Comparison of ENCODE assay signal across 9 cellular contexts in the genomic region with DNA sequence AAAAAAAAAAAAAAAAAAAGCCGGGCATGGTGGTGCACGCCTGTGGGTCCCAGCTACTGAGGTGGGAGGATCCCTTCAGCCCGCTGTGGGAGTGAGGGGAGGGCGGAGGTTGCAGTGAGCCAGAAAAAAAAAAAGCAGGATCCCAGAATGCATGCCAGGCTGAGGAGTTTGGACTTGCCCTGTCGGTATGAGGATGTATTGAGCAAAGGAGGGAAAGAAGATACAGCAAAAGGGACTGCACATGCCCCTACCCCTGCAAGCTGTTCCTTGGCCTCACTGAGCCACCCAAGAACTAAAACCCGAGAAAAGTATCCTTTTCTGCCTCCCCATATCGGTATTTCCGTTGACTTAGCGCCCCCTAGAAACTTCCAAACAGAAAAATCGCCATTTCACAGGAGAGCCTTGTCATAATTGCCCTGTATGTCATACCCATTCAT. TPM values are rescaled to one million over a fixed set of nuclear protein-coding genes. Genes with fewer than 3 reads are reported as not detected.
A peak's percentile ranks its signal among the peaks of the same experiment; 100 is the strongest.
DNase-seq lines count a peak whose midpoint lies in the region; ATAC-seq, FAIRE-seq and TF ChIP-seq lines count a peak whose summit lies in the region.
"Had no signal": no experiment of that assay in that cellular context is flagged by ENCODE, and none has a peak within 500 bp of the region (broad histone marks: within the 10 kb centered on the region; RNA-seq: fewer than 3 reads in every experiment).

No MANE protein-coding gene starts in this region.

- TF ChIP-seq RAD21 in HepG2 (CRISPR knock-in tag; IDR thresholded peaks at IDR 0.05) = no peak

- H3K79me2 ChIP-seq in HepG2 (ENCODE audit: insufficient read depth, low read length) (peaks cover 19% of the 10 kb centered on the region), PC-9 (ENCODE audit: low read depth) (peaks cover 32% of the 10 kb centered on the region)

- DNase-seq in HepG2 (ENCODE audit: low spot score) (no peak), right lobe of liver (no peak), PC-9 (no peak), epithelial cell of prostate (ENCODE audit: low read depth, low spot score) (peak; percentile 24), coronary artery (ENCODE audit: low spot score) (no peak)
- DNase-seq: T1000 had no signal

- H3K4me3 ChIP-seq in HepG2 (replicated peaks in 1 of 3; ENCODE audit: insufficient read depth in 1 of 3, low read depth in 2 of 3, low read length in 3 of 3) = no peak overlapping the region
- no peak overlapping the region for H3K4me3 ChIP-seq in right lobe of liver
- H3K4me3 ChIP-seq in PC-9 = no peak overlapping the region
- no peak overlapping the region for H3K4me3 ChIP-seq in coronary artery

- H4K20me1 ChIP-seq in HepG2 (ENCODE audit: insufficient read depth, low read length) (no peaks in the 10 kb centered on the region), PC-9 (ENCODE audit: insufficient read depth) (no peaks in the 10 kb centered on the region)

- no peaks in the 10 kb centered on the region for H3K9me2 ChIP-seq in PC-9 (ENCODE audit: insufficient read depth)

- BruUV-seq in HepG2 (replicated peaks; lab: Mats Ljungman, UMichigan) (no TSS peak), PC-9 (replicated peaks; lab: Mats Ljungman, UMichigan) (no TSS peak)

- H2AFZ ChIP-seq in HepG2 (ENCODE audit: low read length) (no peak overlapping the region), PC-9 (no peak overlapping the region)

- FAIRE-seq in HepG2 (lab: Jason Lieb, UNC) = peak; percentile 54

- TF ChIP-seq EP300 in HepG2 (IDR thresholded peaks at IDR 0.05; ENCODE audit: low read depth in 2 of 2, low read length in 2 of 2) (no peak), HepG2 (CRISPR knock-in tag; IDR thresholded peaks at IDR 0.05; ENCODE audit: borderline replicate concordance) (no peak)

- in situ Hi-C loops in HepG2 (cut with HindIII; ENCODE audit: extremely low pct_ligation_motif_present, low pct_unique_long_range_greater_than_20kb) = no loop called here

- no peaks in the 10 kb centered on the region for H3K9me3 ChIP-seq in HepG2 (ENCODE audit: low read length)
- no peaks in the 10 kb centered on the region for H3K9me3 ChIP-seq in right lobe of liver
- no peaks in the 10 kb centered on the region for H3K9me3 ChIP-seq in PC-9 (ENCODE audit: insufficient read depth, low read depth)

- H3K4me1 ChIP-seq in HepG2 (ENCODE audit: insufficient read depth, low read length) = peaks cover 27% of the 10 kb centered on the region
- peaks cover 0 to 17% (median 3%) of the 10 kb centered on the region in 4 donors for H3K4me1 ChIP-seq in right lobe of liver
- H3K4me1 ChIP-seq in PC-9 (replicated peaks; ENCODE audit: insufficient read depth) = peaks cover 21% of the 10 kb centered on the region

- peaks cover 21% of the 10 kb centered on the region; the same call in 1 of the 2 replicates for H3F3A ChIP-seq in PC-9 (ENCODE audit: insufficient read depth, low read depth)

- no peak overlapping the region for H3K9ac ChIP-seq in HepG2 (ENCODE audit: insufficient read depth, low read depth, low read length)

- CTCF ChIA-PET in HepG2 (lab: Yijun Ruan, JAX; ENCODE audit: low intra/inter-chr PET ratio, low total read pairs) (no interaction called here), PC-9 (lab: Charles Lee) (interaction anchor here (0.6 kb wide), 2 partner anchors 214 to 563 kb away, joined by 3 to 5 read pairs; no protein-coding TSS in a partner anchor)

- ATAC-seq in HepG2 = no peak
- ATAC-seq in right lobe of liver = no peak
- ATAC-seq in GM18520 (IDR thresholded peaks at IDR 0.05; ENCODE audit: unreplicated experiment) = no peak
- no peak for ATAC-seq in HG02885 (IDR thresholded peaks at IDR 0.05; ENCODE audit: poor library complexity, unreplicated experiment)
- no peak for ATAC-seq in HG03280 (IDR thresholded peaks at IDR 0.05; ENCODE audit: unreplicated experiment)

- 32% methylated on average over 10 of the region's 10 CpGs for WGBS in HepG2 (ENCODE audit: low lambda C conversion rate)
- WGBS in right lobe of liver (ENCODE audit: insufficient coverage, low coverage, low lambda C conversion rate, missing lambda C conversion rate) = 11% methylated on average over 8 of the region's 10 CpGs

- TF ChIP-seq CTCF in HepG2 (CRISPR knock-in tag; IDR thresholded peaks at IDR 0.05) (peak; percentile 55), right lobe of liver (IDR thresholded peaks at IDR 0.05) (peak in 2 of 4 donors; percentile 16 to 32), PC-9 (conservative IDR thresholded peaks at IDR 0.05) (peak; percentile 41; the same call in 1 of the 2 replicates), coronary artery (IDR thresholded peaks at IDR 0.05) (no peak)

- intact Hi-C loops in HepG2 (cut with micrococcal nuclease; ENCODE audit: unreplicated experiment) = no loop called here
- intact Hi-C loops in right lobe of liver (cut with DNase I) = loop anchor here in 1 of 2 donors (10.0 kb wide), 1 partner anchor 138 kb away; no protein-coding TSS in a partner anchor
- intact Hi-C loops in PC-9 (cut with micrococcal nuclease; ENCODE audit: unreplicated experiment) = no loop called here

- no peak for TF ChIP-seq POLR2A in HepG2 (IDR thresholded peaks at IDR 0.05; ENCODE audit: insufficient read depth in 1 of 2, low read depth in 2 of 2, low read length in 2 of 2)
- TF ChIP-seq POLR2A in right lobe of liver (IDR thresholded peaks at IDR 0.05) = no peak

- H3K36me3 ChIP-seq in HepG2 (replicated peaks in 1 of 2; ENCODE audit: control insufficient read depth in 1 of 2, insufficient read depth in 2 of 2, low read length in 2 of 2) (peaks cover 2 to 10% of the 10 kb centered on the region in 2 experiments; a peak in 3 of 5 replicates), right lobe of liver (peaks cover 0 to 9% (median 0%) of the 10 kb centered on the region in 4 donors), PC-9 (ENCODE audit: low read depth) (peaks cover 6% of the 10 kb centered on the region)

- H3K27me3 ChIP-seq in HepG2 (ENCODE audit: control insufficient read depth in 1 of 2, insufficient read depth in 2 of 2, low read length in 2 of 2) = no peaks in the 10 kb centered on the region
- no peaks in the 10 kb centered on the region for H3K27me3 ChIP-seq in right lobe of liver
- H3K27me3 ChIP-seq in PC-9 (ENCODE audit: insufficient read depth, low read depth) = no peaks in the 10 kb centered on the region

- H3K4me2 ChIP-seq in HepG2 (ENCODE audit: low read depth, low read length) = peak overlapping the region; percentile 54; the same call in 1 of the 2 replicates
- H3K4me2 ChIP-seq in PC-9 = 0 out of 2 replicates have a peak overlapping the region, but pooled peaks have one; percentile 4

- POLR2A ChIA-PET in HepG2 (lab: Yijun Ruan, JAX) (interaction anchor here (0.7 to 1.4 kb wide), 4 partner anchors 19 to 145 kb away, joined by 3 to 6 read pairs (median 6); a partner anchor contains a TSS), PC-9 (lab: Charles Lee; ENCODE audit: unreplicated experiment) (interaction anchor here (0.6 kb wide), 1 partner anchor 542 kb away, joined by 8 read pairs; a partner anchor contains a TSS)

- H3K27ac ChIP-seq in HepG2 (ENCODE audit: extremely low read length, insufficient read depth, low read length) (no peak overlapping the region), right lobe of liver (no peak overlapping the region), PC-9 (no peak overlapping the region), epithelial cell of prostate (peak overlapping the region; percentile 76), coronary artery (no peak overlapping the region)

RNA-seq across cellular contexts. Expression of a gene that starts 1.3 kb away (rescaled TPM):
- total RNA-seq in HepG2 (2016; rRNA removed; fragmentation: Illumina TruSeq; extraction: Trizol) (37.9 and 43.4 TPM in 2 replicates), right lobe of liver (10 to 100 TPM in 4 of 6 experiments, 1 to 10 TPM in 2; 7.0 to 25.3 (median 12.4) TPM), PC-9 (2021) (17.5 and 17.6 TPM in 2 replicates)
- total RNA-seq in HepG2 (2016; cell fraction: cytosol; rRNA removed; fragmentation: Illumina TruSeq; extraction: Trizol; ENCODE audit: low read depth) = 7.3 and 7.7 TPM in 2 replicates
- 37.1 and 46.1 TPM in 2 replicates for total RNA-seq in HepG2 (2016; cell fraction: insoluble cytoplasmic fraction; rRNA removed; fragmentation: Illumina TruSeq; extraction: Trizol)
- 22.7 and 24.7 TPM in 2 replicates for total RNA-seq in HepG2 (2016; cell fraction: membrane; rRNA removed; fragmentation: Illumina TruSeq; extraction: Trizol)
- total RNA-seq in HepG2 (2016; cell fraction: nucleus; rRNA removed; fragmentation: Illumina TruSeq; extraction: Trizol) = 36.6 and 38.1 TPM in 2 replicates
- 19.2 and 20.0 TPM in 2 replicates for polyA plus RNA-seq in HepG2 (2011; rRNA removed)
- polyA plus RNA-seq in HepG2 (2011; cell fraction: cytosol; rRNA removed) = 13.1 and 21.0 TPM in 2 replicates
- polyA plus RNA-seq in HepG2 (2011; cell fraction: nucleus; rRNA removed) = 13.5 and 17.3 TPM in 2 replicates
- 26.6 and 33.5 TPM in 2 replicates for polyA plus RNA-seq in HepG2 (2012)
- 11.1 and 11.2 TPM in 2 replicates for polyA plus RNA-seq in HepG2 (2016; cell fraction: cytosol; fragmentation: Illumina TruSeq; extraction: Trizol; ENCODE audit: low read depth)
- 79.1 and 79.7 TPM in 2 replicates for polyA plus RNA-seq in HepG2 (2016; cell fraction: insoluble cytoplasmic fraction; fragmentation: Illumina TruSeq; extraction: Trizol; ENCODE audit: low read depth)
- polyA plus RNA-seq in HepG2 (2016; cell fraction: membrane; fragmentation: Illumina TruSeq; extraction: Trizol; ENCODE audit: low read depth) = 22.9 and 25.6 TPM in 2 replicates
- 59.3 and 65.1 TPM in 2 replicates for polyA plus RNA-seq in HepG2 (2016; cell fraction: nucleus; fragmentation: Illumina TruSeq; extraction: Trizol; ENCODE audit: insufficient read depth, low read depth)
- 24.3 and 141 TPM in 2 replicates for polyA minus RNA-seq in HepG2 (2011; rRNA and poly(A)+ RNA removed; ENCODE audit: low replicate concordance)
- 9.7 and 9.9 TPM in 2 replicates for polyA minus RNA-seq in HepG2 (2011; cell fraction: cytosol; rRNA and poly(A)+ RNA removed)
- 46.1 and 51.0 TPM in 2 replicates for polyA minus RNA-seq in HepG2 (2011; cell fraction: nucleus; rRNA and poly(A)+ RNA removed)

RNA-seq across cellular contexts. Expression of a gene that starts 11.0 kb away (rescaled TPM):
- 37.9 and 59.4 TPM in 2 replicates for total RNA-seq in HepG2 (2016; rRNA removed; fragmentation: Illumina TruSeq; extraction: Trizol)
- total RNA-seq in HepG2 (2016; cell fraction: cytosol; rRNA removed; fragmentation: Illumina TruSeq; extraction: Trizol; ENCODE audit: low read depth) = 69.0 and 80.5 TPM in 2 replicates
- 32.9 and 62.3 TPM in 2 replicates for total RNA-seq in HepG2 (2016; cell fraction: insoluble cytoplasmic fraction; rRNA removed; fragmentation: Illumina TruSeq; extraction: Trizol)
- 57.8 and 70.5 TPM in 2 replicates for total RNA-seq in HepG2 (2016; cell fraction: membrane; rRNA removed; fragmentation: Illumina TruSeq; extraction: Trizol)
- 36.6 and 46.8 TPM in 2 replicates for total RNA-seq in HepG2 (2016; cell fraction: nucleus; rRNA removed; fragmentation: Illumina TruSeq; extraction: Trizol)
- 35.0 and 39.4 TPM in 2 replicates for polyA plus RNA-seq in HepG2 (2011; rRNA removed)
- 44.6 and 54.4 TPM in 2 replicates for polyA plus RNA-seq in HepG2 (2011; cell fraction: cytosol; rRNA removed)
- polyA plus RNA-seq in HepG2 (2011; cell fraction: nucleus; rRNA removed) = 28.8 and 37.7 TPM in 2 replicates
- 37.1 and 42.0 TPM in 2 replicates for polyA plus RNA-seq in HepG2 (2012)
- 109 and 132 TPM in 2 replicates for polyA plus RNA-seq in HepG2 (2016; cell fraction: cytosol; fragmentation: Illumina TruSeq; extraction: Trizol; ENCODE audit: low read depth)
- 38.4 and 48.9 TPM in 2 replicates for polyA plus RNA-seq in HepG2 (2016; cell fraction: insoluble cytoplasmic fraction; fragmentation: Illumina TruSeq; extraction: Trizol; ENCODE audit: low read depth)
- polyA plus RNA-seq in HepG2 (2016; cell fraction: membrane; fragmentation: Illumina TruSeq; extraction: Trizol; ENCODE audit: low read depth) = 78.1 and 86.6 TPM in 2 replicates
- 64.6 and 71.1 TPM in 2 replicates for polyA plus RNA-seq in HepG2 (2016; cell fraction: nucleus; fragmentation: Illumina TruSeq; extraction: Trizol; ENCODE audit: insufficient read depth, low read depth)
- polyA minus RNA-seq in HepG2 (2011; rRNA and poly(A)+ RNA removed; ENCODE audit: low replicate concordance) = 43.3 and 215 TPM in 2 replicates
- 15.2 and 16.5 TPM in 2 replicates for polyA minus RNA-seq in HepG2 (2011; cell fraction: cytosol; rRNA and poly(A)+ RNA removed)
- 15.8 and 22.0 TPM in 2 replicates for polyA minus RNA-seq in HepG2 (2011; cell fraction: nucleus; rRNA and poly(A)+ RNA removed)
- total RNA-seq in right lobe of liver = 10 to 100 TPM; 37.7 to 72.3 (median 49.4) TPM
- 83.9 and 90.3 TPM in 2 replicates for total RNA-seq in PC-9 (2021)

RNA-seq across cellular contexts. Expression of a gene that starts 16.6 kb away (rescaled TPM):
- total RNA-seq in HepG2 (2016; rRNA removed; fragmentation: Illumina TruSeq; extraction: Trizol) (not detected in 2 replicates), right lobe of liver (not detected), PC-9 (2021) (0.58 TPM in 1 of 2 replicates, not detected in the other)
- not detected in 2 replicates for total RNA-seq in HepG2 (2016; cell fraction: cytosol; rRNA removed; fragmentation: Illumina TruSeq; extraction: Trizol; ENCODE audit: low read depth)
- total RNA-seq in HepG2 (2016; cell fraction: insoluble cytoplasmic fraction; rRNA removed; fragmentation: Illumina TruSeq; extraction: Trizol) = not detected in 2 replicates
- total RNA-seq in HepG2 (2016; cell fraction: membrane; rRNA removed; fragmentation: Illumina TruSeq; extraction: Trizol) = not detected in 2 replicates
- not detected in 2 replicates for total RNA-seq in HepG2 (2016; cell fraction: nucleus; rRNA removed; fragmentation: Illumina TruSeq; extraction: Trizol)
- polyA plus RNA-seq in HepG2 (2011; rRNA removed) = 0.09 TPM in 1 of 2 replicates, not detected in the other
- polyA plus RNA-seq in HepG2 (2011; cell fraction: cytosol; rRNA removed) = not detected in 2 replicates
- 0.40 and 0.62 TPM in 2 replicates for polyA plus RNA-seq in HepG2 (2011; cell fraction: nucleus; rRNA removed)
- polyA plus RNA-seq in HepG2 (2012) = 0.19 TPM in 1 of 2 replicates, not detected in the other
- polyA plus RNA-seq in HepG2 (2016; cell fraction: cytosol; fragmentation: Illumina TruSeq; extraction: Trizol; ENCODE audit: low read depth) = not detected in 2 replicates
- polyA plus RNA-seq in HepG2 (2016; cell fraction: insoluble cytoplasmic fraction; fragmentation: Illumina TruSeq; extraction: Trizol; ENCODE audit: low read depth) = not detected in 2 replicates
- polyA plus RNA-seq in HepG2 (2016; cell fraction: membrane; fragmentation: Illumina TruSeq; extraction: Trizol; ENCODE audit: low read depth) = not detected in 2 replicates
- polyA plus RNA-seq in HepG2 (2016; cell fraction: nucleus; fragmentation: Illumina TruSeq; extraction: Trizol; ENCODE audit: insufficient read depth, low read depth) = not detected in 2 replicates
- not detected in 2 replicates for polyA minus RNA-seq in HepG2 (2011; rRNA and poly(A)+ RNA removed; ENCODE audit: low replicate concordance)
- polyA minus RNA-seq in HepG2 (2011; cell fraction: cytosol; rRNA and poly(A)+ RNA removed) = not detected in 2 replicates
- not detected in 2 replicates for polyA minus RNA-seq in HepG2 (2011; cell fraction: nucleus; rRNA and poly(A)+ RNA removed)

RNA-seq across cellular contexts. Expression of a gene that starts 23.1 kb away (rescaled TPM):
- total RNA-seq in HepG2 (2016; rRNA removed; fragmentation: Illumina TruSeq; extraction: Trizol) (0.13 and 0.15 TPM in 2 replicates), right lobe of liver (under 1 TPM in 1 of 6 experiments, not detected in 5; 0.31 TPM), PC-9 (2021) (not detected in 2 replicates)
- total RNA-seq in HepG2 (2016; cell fraction: cytosol; rRNA removed; fragmentation: Illumina TruSeq; extraction: Trizol; ENCODE audit: low read depth) = not detected in 2 replicates
- total RNA-seq in HepG2 (2016; cell fraction: insoluble cytoplasmic fraction; rRNA removed; fragmentation: Illumina TruSeq; extraction: Trizol) = 0.22 and 0.37 TPM in 2 replicates
- total RNA-seq in HepG2 (2016; cell fraction: membrane; rRNA removed; fragmentation: Illumina TruSeq; extraction: Trizol) = not detected in 2 replicates
- total RNA-seq in HepG2 (2016; cell fraction: nucleus; rRNA removed; fragmentation: Illumina TruSeq; extraction: Trizol) = not detected in 2 replicates
- 0.18 and 0.30 TPM in 2 replicates for polyA plus RNA-seq in HepG2 (2011; rRNA removed)
- 0.05 and 0.11 TPM in 2 replicates for polyA plus RNA-seq in HepG2 (2011; cell fraction: cytosol; rRNA removed)
- polyA plus RNA-seq in HepG2 (2011; cell fraction: nucleus; rRNA removed) = 0.61 and 1.4 TPM in 2 replicates
- 0.17 TPM in 1 of 2 replicates, not detected in the other for polyA plus RNA-seq in HepG2 (2012)
- not detected in 2 replicates for polyA plus RNA-seq in HepG2 (2016; cell fraction: cytosol; fragmentation: Illumina TruSeq; extraction: Trizol; ENCODE audit: low read depth)
- polyA plus RNA-seq in HepG2 (2016; cell fraction: insoluble cytoplasmic fraction; fragmentation: Illumina TruSeq; extraction: Trizol; ENCODE audit: low read depth) = not detected in 2 replicates
- not detected in 2 replicates for polyA plus RNA-seq in HepG2 (2016; cell fraction: membrane; fragmentation: Illumina TruSeq; extraction: Trizol; ENCODE audit: low read depth)
- 0.60 TPM in 1 of 2 replicates, not detected in the other for polyA plus RNA-seq in HepG2 (2016; cell fraction: nucleus; fragmentation: Illumina TruSeq; extraction: Trizol; ENCODE audit: insufficient read depth, low read depth)
- polyA minus RNA-seq in HepG2 (2011; rRNA and poly(A)+ RNA removed; ENCODE audit: low replicate concordance) = 0.32 TPM in 1 of 2 replicates, not detected in the other
- polyA minus RNA-seq in HepG2 (2011; cell fraction: cytosol; rRNA and poly(A)+ RNA removed) = not detected in 2 replicates
- polyA minus RNA-seq in HepG2 (2011; cell fraction: nucleus; rRNA and poly(A)+ RNA removed) = 0.99 TPM in 1 of 2 replicates, not detected in the other

RNA-seq across cellular contexts. Expression of a gene that starts 30.2 kb away (rescaled TPM):
- total RNA-seq in HepG2 (2016; rRNA removed; fragmentation: Illumina TruSeq; extraction: Trizol) (6.7 and 14.1 TPM in 2 replicates), right lobe of liver (1 to 10 TPM in 3 of 6 experiments, under 1 TPM in 3; 0.07 to 2.6 (median 0.95) TPM), PC-9 (2021) (63.1 and 63.4 TPM in 2 replicates)
- total RNA-seq in HepG2 (2016; cell fraction: cytosol; rRNA removed; fragmentation: Illumina TruSeq; extraction: Trizol; ENCODE audit: low read depth) = 0.97 and 2.0 TPM in 2 replicates
- total RNA-seq in HepG2 (2016; cell fraction: insoluble cytoplasmic fraction; rRNA removed; fragmentation: Illumina TruSeq; extraction: Trizol) = 6.2 and 14.6 TPM in 2 replicates
- 2.2 and 2.4 TPM in 2 replicates for total RNA-seq in HepG2 (2016; cell fraction: membrane; rRNA removed; fragmentation: Illumina TruSeq; extraction: Trizol)
- total RNA-seq in HepG2 (2016; cell fraction: nucleus; rRNA removed; fragmentation: Illumina TruSeq; extraction: Trizol) = 18.5 and 22.6 TPM in 2 replicates
- polyA plus RNA-seq in HepG2 (2011; rRNA removed) = 12.8 and 13.5 TPM in 2 replicates
- polyA plus RNA-seq in HepG2 (2011; cell fraction: cytosol; rRNA removed) = 2.4 and 3.7 TPM in 2 replicates
- 79.6 and 121 TPM in 2 replicates for polyA plus RNA-seq in HepG2 (2011; cell fraction: nucleus; rRNA removed)
- 4.8 and 7.5 TPM in 2 replicates for polyA plus RNA-seq in HepG2 (2012)
- 0.44 TPM in 2 replicates for polyA plus RNA-seq in HepG2 (2016; cell fraction: cytosol; fragmentation: Illumina TruSeq; extraction: Trizol; ENCODE audit: low read depth)
- 3.2 and 3.8 TPM in 2 replicates for polyA plus RNA-seq in HepG2 (2016; cell fraction: insoluble cytoplasmic fraction; fragmentation: Illumina TruSeq; extraction: Trizol; ENCODE audit: low read depth)
- polyA plus RNA-seq in HepG2 (2016; cell fraction: membrane; fragmentation: Illumina TruSeq; extraction: Trizol; ENCODE audit: low read depth) = 0.92 and 1.1 TPM in 2 replicates
- 42.8 and 43.6 TPM in 2 replicates for polyA plus RNA-seq in HepG2 (2016; cell fraction: nucleus; fragmentation: Illumina TruSeq; extraction: Trizol; ENCODE audit: insufficient read depth, low read depth)
- polyA minus RNA-seq in HepG2 (2011; rRNA and poly(A)+ RNA removed; ENCODE audit: low replicate concordance) = 22.3 and 62.6 TPM in 2 replicates
- 4.0 and 5.7 TPM in 2 replicates for polyA minus RNA-seq in HepG2 (2011; cell fraction: cytosol; rRNA and poly(A)+ RNA removed)
- polyA minus RNA-seq in HepG2 (2011; cell fraction: nucleus; rRNA and poly(A)+ RNA removed) = 16.8 and 18.3 TPM in 2 replicates
